In genomic region chr1:18109756-18110597, GRCh38 we compare ENCODE assay signal across 8 cellular contexts. TPM values are rescaled to one million over a fixed set of nuclear protein-coding genes. Genes with fewer than 3 reads are reported as not detected.
A peak's percentile ranks its signal among the peaks of the same experiment; 100 is the strongest.
DNase-seq lines count a peak whose midpoint lies in the region; ATAC-seq lines count a peak whose summit lies in the region.

No MANE protein-coding gene starts in this region.

- H3K4me3 Mint-ChIP-seq in activated CD4-positive, alpha-beta T cell treated with anti-CD3 and anti-CD28 coated beads, Interleukin-2, amount 10 ng/mL, durations not matched to agents 7 days and 5 days = peak overlapping the region; percentile 16
- H3K4me3 Mint-ChIP-seq in stimulated activated naive B cell treated with anti-CD40 and anti-IgM and Interleukin-4, amounts not matched to agents 10 μg/mL and 1 μg/mL and 100 μg/mL, for 72 hours = peak overlapping the region; percentile 35 to 52

- POLR2A ChIA-PET in activated CD4-positive, alpha-beta T cell treated with anti-CD3 and anti-CD28 coated beads, Interleukin-2, amount 10 ng/mL, durations not matched to agents 7 days and 5 days (lab: Charles Lee) = interaction anchor here (0.6 kb wide), 1 partner anchor 100 kb away, joined by 3 read pairs; no protein-coding TSS in a partner anchor

- no peak overlapping the region for H3K27ac Mint-ChIP-seq in activated CD4-positive, alpha-beta T cell treated with anti-CD3 and anti-CD28 coated beads, Interleukin-2, amount 10 ng/mL, durations not matched to agents 7 days and 5 days
- peak overlapping the region; percentile 87 for H3K27ac Mint-ChIP-seq in stimulated activated naive B cell treated with anti-CD40 and anti-IgM and Interleukin-4, amounts not matched to agents 10 μg/mL and 1 μg/mL and 100 μg/mL, for 72 hours

- H3K36me3 Mint-ChIP-seq in activated CD4-positive, alpha-beta T cell treated with anti-CD3 and anti-CD28 coated beads, Interleukin-2, amount 10 ng/mL, durations not matched to agents 7 days and 5 days (ENCODE audit: low read depth) = no peaks in the 10 kb centered on the region
- peaks cover 0 to 3% of the 10 kb centered on the region in 2 donors for H3K36me3 Mint-ChIP-seq in stimulated activated naive B cell treated with anti-CD40 and anti-IgM and Interleukin-4, amounts not matched to agents 10 μg/mL and 1 μg/mL and 100 μg/mL, for 72 hours

- H3K9me3 ChIP-seq in iPS-18c (ENCODE audit: control insufficient read depth, insufficient read depth, low read length) = peaks cover 2% of the 10 kb centered on the region

- peaks cover 9% of the 10 kb centered on the region for H3K4me1 Mint-ChIP-seq in activated CD4-positive, alpha-beta T cell treated with anti-CD3 and anti-CD28 coated beads, Interleukin-2, amount 10 ng/mL, durations not matched to agents 7 days and 5 days
- peaks cover 18 to 28% of the 10 kb centered on the region in 2 donors for H3K4me1 Mint-ChIP-seq in stimulated activated naive B cell treated with anti-CD40 and anti-IgM and Interleukin-4, amounts not matched to agents 10 μg/mL and 1 μg/mL and 100 μg/mL, for 72 hours

- no peak for ATAC-seq in stimulated activated naive B cell treated with anti-CD40 and anti-IgM and Interleukin-4, amounts not matched to agents 10 μg/mL and 1 μg/mL and 100 μg/mL, for 72 hours (replicated peaks)
- no peak for ATAC-seq in GM18519 (IDR thresholded peaks at IDR 0.05; ENCODE audit: low FRiP score, unreplicated experiment)
- ATAC-seq in HG02885 (IDR thresholded peaks at IDR 0.05; ENCODE audit: poor library complexity, unreplicated experiment) = no peak

- no peaks in the 10 kb centered on the region for H3K9me3 Mint-ChIP-seq in activated CD4-positive, alpha-beta T cell treated with anti-CD3 and anti-CD28 coated beads, Interleukin-2, amount 10 ng/mL, durations not matched to agents 7 days and 5 days
- no peaks in the 10 kb centered on the region for H3K9me3 Mint-ChIP-seq in stimulated activated naive B cell treated with anti-CD40 and anti-IgM and Interleukin-4, amounts not matched to agents 10 μg/mL and 1 μg/mL and 100 μg/mL, for 72 hours

- peaks cover 66% of the 10 kb centered on the region for H3K27me3 Mint-ChIP-seq in activated CD4-positive, alpha-beta T cell treated with anti-CD3 and anti-CD28 coated beads, Interleukin-2, amount 10 ng/mL, durations not matched to agents 7 days and 5 days
- H3K27me3 Mint-ChIP-seq in stimulated activated naive B cell treated with anti-CD40 and anti-IgM and Interleukin-4, amounts not matched to agents 10 μg/mL and 1 μg/mL and 100 μg/mL, for 72 hours = peaks cover 70 to 88% of the 10 kb centered on the region in 2 donors

- CTCF ChIA-PET in activated CD4-positive, alpha-beta T cell treated with anti-CD3 and anti-CD28 coated beads, Interleukin-2, amount 10 ng/mL, durations not matched to agents 7 days and 5 days (lab: Charles Lee) = no interaction called here

- H3K4me3 ChIP-seq in iPS-18c (ENCODE audit: insufficient read depth, low read depth, low read length) = peak overlapping the region; percentile 35

- no peak for DNase-seq in activated CD4-positive, alpha-beta T cell treated with anti-CD3 and anti-CD28 coated beads, Interleukin-2, amount 10 ng/mL, durations not matched to agents 7 days and 5 days
- DNase-seq in activated CD4-positive, alpha-beta T cell treated with anti-CD3 and anti-CD28 coated beads, Interleukin-2, amount 50 U/mL, for 1 hour = no peak
- DNase-seq in activated T-cell treated with anti-CD3 and anti-CD28 coated beads, Interleukin-2, amount 50 U/mL, for 48 hours = peak; percentile 45 to 58
- no peak for DNase-seq in stimulated activated naive B cell treated with anti-CD40 and anti-IgM and Interleukin-4, amounts not matched to agents 10 μg/mL and 1 μg/mL and 100 μg/mL, for 72 hours
- no peak for DNase-seq in kidney glomerular epithelial cell (lab: John Stamatoyannopoulos, UW)

RNA-seq across cellular contexts. Expression of gene IGSF21, which starts 2.4 kb away (rescaled TPM):
- not detected for total RNA-seq in activated CD4-positive, alpha-beta T cell treated with anti-CD3 and anti-CD28 coated beads, Interleukin-2, amount 10 ng/mL, durations not matched to agents 7 days and 5 days

Comparison
In these comparisons a context has a peak if more than half of its experiments do, and no peak if none do; other contexts are left out.
1. DNase-seq: peak in activated T-cell treated with anti-CD3 and anti-CD28 coated beads, Interleukin-2, amount 50 U/mL, for 48 hours (2 of 2); none in activated CD4-positive, alpha-beta T cell treated with anti-CD3 and anti-CD28 coated beads, Interleukin-2, amount 10 ng/mL, durations not matched to agents 7 days and 5 days (single experiment), activated CD4-positive, alpha-beta T cell treated with anti-CD3 and anti-CD28 coated beads, Interleukin-2, amount 50 U/mL, for 1 hour (single experiment), stimulated activated naive B cell treated with anti-CD40 and anti-IgM and Interleukin-4, amounts not matched to agents 10 μg/mL and 1 μg/mL and 100 μg/mL, for 72 hours (single experiment) and kidney glomerular epithelial cell (single experiment).